Comparison of ENCODE assay signal across 1 cellular context in genomic region chr6:25192562-25192961, GRCh38.
TF ChIP-seq lines count a peak whose summit lies in the region.

No MANE protein-coding gene starts in this region.

TF ChIP-seq in SK-N-SH, 30 proteins besides CTCF, POLR2A, EP300 and RAD21 (continued from another document):
- no peak for TF ChIP-seq MXI1 (IDR thresholded peaks at IDR 0.05; ENCODE audit: low read depth, low read length)
- TF ChIP-seq RFX5 (IDR thresholded peaks at IDR 0.05; ENCODE audit: low read length): no peak
- no peak for TF ChIP-seq RXRA (IDR thresholded peaks at IDR 0.05; ENCODE audit: borderline replicate concordance, low read depth)
- TF ChIP-seq JUND (IDR thresholded peaks at IDR 0.05): no peak
- TF ChIP-seq SMC3 (IDR thresholded peaks at IDR 0.05; ENCODE audit: low read depth, low read length): no peak
- no peak for TF ChIP-seq GATA2 (CRISPR knock-in tag; IDR thresholded peaks at IDR 0.05)
- TF ChIP-seq NRF1 (IDR thresholded peaks at IDR 0.05; ENCODE audit: low read depth, low read length): no peak
- TF ChIP-seq TEAD4 (IDR thresholded peaks at IDR 0.05; ENCODE audit: borderline replicate concordance, insufficient read depth): no peak
- no peak for TF ChIP-seq USF2 (IDR thresholded peaks at IDR 0.05; ENCODE audit: borderline replicate concordance, low read depth, low read length)
